ENCODE assay signal across 8 cellular contexts in genomic region chr14:70257526-70257925, GRCh38.
A peak's percentile ranks its signal among the peaks of the same experiment; 100 is the strongest.
DNase-seq lines count a peak whose midpoint lies in the region; FAIRE-seq and TF ChIP-seq lines count a peak whose summit lies in the region.

No MANE protein-coding gene starts in this region.

- peaks cover 27% of the 10 kb centered on the region for H3K27me3 Mint-ChIP-seq in chondrocyte (ENCODE audit: low read depth)

- no peak overlapping the region for H3K4me3 Mint-ChIP-seq in chondrocyte (ENCODE audit: unreplicated experiment)

- DNase-seq in stimulated activated CD4-positive, alpha-beta T cell treated with anti-CD3 and anti-CD28 coated beads, TNF-alpha, amount 100 ng/mL, for 48 hours (ENCODE audit: low read depth in 3 of 3): peak in 2 of 3 donors; percentile 4 to 20
- no peak for DNase-seq in stimulated activated CD4-positive, alpha-beta T cell treated with anti-CD3 and anti-CD28 coated beads, Interleukin-4, amount 100 ng/mL, for 1 hour
- DNase-seq in MV-4-11 (lab: John Stamatoyannopoulos, UW): peak; percentile 19
- no peak for DNase-seq in chondrocyte (ENCODE audit: low spot score)
- DNase-seq in urothelium cell line (ENCODE audit: low spot score): peak; percentile 60
- DNase-seq in middle frontal gyrus (ENCODE audit: extremely low spot score, low spot score): no peak
- no peak for DNase-seq in NCI-H2196 (lab: John Stamatoyannopoulos, UW; ENCODE audit: unreplicated experiment)
- no peak for DNase-seq in LoVo (ENCODE audit: low spot score)

- no peak for FAIRE-seq in urothelium cell line (lab: Jason Lieb, UNC)

- peak; percentile 25 for TF ChIP-seq CTCF in chondrocyte (IDR thresholded peaks at IDR 0.05)

- H3K9me3 Mint-ChIP-seq in chondrocyte (ENCODE audit: low read depth): no peaks in the 10 kb centered on the region

- H3K4me1 Mint-ChIP-seq in chondrocyte (ENCODE audit: low read depth): peaks cover 4% of the 10 kb centered on the region

- no peaks in the 10 kb centered on the region for H3K36me3 Mint-ChIP-seq in chondrocyte (ENCODE audit: low read depth)

- H3K27ac Mint-ChIP-seq in chondrocyte (ENCODE audit: unreplicated experiment): no peak overlapping the region

Comparison
In these comparisons a context has a peak if more than half of its experiments do, and no peak if none do; other contexts are left out.
1. DNase-seq: peak in stimulated activated CD4-positive, alpha-beta T cell treated with anti-CD3 and anti-CD28 coated beads, TNF-alpha, amount 100 ng/mL, for 48 hours (2 of 3), MV-4-11 (single experiment) and urothelium cell line (single experiment); none in stimulated activated CD4-positive, alpha-beta T cell treated with anti-CD3 and anti-CD28 coated beads, Interleukin-4, amount 100 ng/mL, for 1 hour (single experiment), chondrocyte (single experiment), middle frontal gyrus (single experiment), NCI-H2196 (single experiment) and LoVo (single experiment).